ENCODE assay signal across 32 cellular contexts in the genomic region with DNA sequence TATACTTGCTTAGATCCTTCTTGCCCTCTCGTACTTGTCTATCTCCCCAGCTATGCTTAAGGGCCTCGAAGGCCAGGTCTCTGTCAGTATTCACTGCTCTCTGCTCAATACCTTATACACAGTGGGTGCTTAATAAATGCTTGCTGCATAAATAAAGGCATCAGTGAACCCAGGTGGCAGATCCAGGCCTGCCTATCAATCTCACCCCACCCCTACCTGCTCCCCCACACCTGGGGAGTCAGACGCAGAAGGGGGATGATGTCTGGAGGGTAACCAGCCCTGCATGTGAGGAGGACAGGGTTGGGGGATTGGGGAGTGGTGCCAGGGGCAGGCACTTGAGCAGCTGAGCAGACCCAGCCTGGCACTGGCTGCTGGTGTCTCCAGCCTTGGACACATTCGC.
"Had no signal": no experiment of that assay in that cellular context is flagged by ENCODE, and none has a peak within 500 bp of the region (broad histone marks: within the 10 kb centered on the region; RNA-seq: fewer than 3 reads in every experiment).

No MANE protein-coding gene starts in this region.

- DNase-seq: activated B cell treated with CpG ODN at 0.5 μM for 24 hours; activated CD4-positive, alpha-beta T cell treated with anti-CD3 and anti-CD28 coated beads for 4 hours; activated CD4-positive, alpha-beta T cell treated with anti-CD3 and anti-CD28 coated beads, Interleukin-2, amount 50 U/mL, for 4 hours; activated CD4-positive, CD25-positive, alpha-beta regulatory T cell treated with anti-CD3 and anti-CD28 coated beads, Interleukin-2, amount 50 U/mL, for 72 hours; activated CD8-positive, alpha-beta T cell treated with anti-CD3 and anti-CD28 coated beads, Interleukin-2, amount 10 ng/mL, durations not matched to agents 7 days and 5 days; activated gamma-delta T cell; activated naive CD4-positive, alpha-beta T cell treated with Interleukin-2 at 50 U/mL for 16 hours; activated naive CD8-positive, alpha-beta T cell treated with anti-CD3 and anti-CD28 coated beads, Interleukin-2, amount 10 ng/mL, durations not matched to agents 7 days and 5 days; activated T-cell treated with anti-CD3 and anti-CD28 coated beads, Interleukin-2, amount 50 U/mL, for 24 hours; amygdala; MG63; NCI-H1048; NCI-H1105 treated with DMSO at 0.1 percent for 48 hours; NCI-H1436; NCI-H1694; NCI-H1930; NCI-H2081 treated with DMSO at 0.1 percent for 48 hours; NCI-H345; NCI-H524 treated with DMSO at 0.1 percent for 48 hours; PC-3; Peyer's patch; SHP77 treated with DMSO at 0.1 percent for 48 hours; SK-N-SH; T-helper 1 cell; T-helper 2 cell; T-helper 9 cell had no signal

- H3K4me1 Mint-ChIP-seq: activated B cell treated with CpG ODN at 0.5 μM for 24 hours; activated naive CD4-positive, alpha-beta T cell treated with anti-CD3 and anti-CD28 coated beads, Interleukin-2, amount 50 U/mL, for 24 hours had no signal

- H3K27ac Mint-ChIP-seq: activated B cell treated with CpG ODN at 0.5 μM for 24 hours; activated CD8-positive, alpha-beta T cell treated with anti-CD3 and anti-CD28 coated beads, Interleukin-2, amount 10 ng/mL, durations not matched to agents 7 days and 5 days; activated naive CD4-positive, alpha-beta T cell treated with anti-CD3 and anti-CD28 coated beads, Interleukin-2, amount 50 U/mL, for 24 hours; activated naive CD8-positive, alpha-beta T cell treated with anti-CD3 and anti-CD28 coated beads, Interleukin-2, amount 10 ng/mL, durations not matched to agents 7 days and 5 days; activated T-cell treated with anti-CD3 and anti-CD28 coated beads, Interleukin-2, amount 50 U/mL, for 24 hours; activated T-helper 2 cell treated with anti-CD3 and anti-CD28 coated beads, Interferon-gamma antibody, Interleukin-2, Interleukin-4, amounts not matched to agents 10 μg/mL and 5 μg/mL and 100 μg/mL, durations not matched to agents 14 hours and 24 hours and 36 hours had no signal

- H3K9me3 Mint-ChIP-seq: activated naive CD4-positive, alpha-beta T cell treated with anti-CD3 and anti-CD28 coated beads, Interleukin-2, amount 50 U/mL, for 24 hours; activated naive CD8-positive, alpha-beta T cell treated with anti-CD3 and anti-CD28 coated beads, Interleukin-2, amount 10 ng/mL, durations not matched to agents 7 days and 5 days; activated T-helper 2 cell treated with anti-CD3 and anti-CD28 coated beads, Interferon-gamma antibody, Interleukin-2, Interleukin-4, amounts not matched to agents 10 μg/mL and 5 μg/mL and 100 μg/mL, durations not matched to agents 14 hours and 24 hours and 36 hours had no signal

- FAIRE-seq: K562 had no signal

- H3K4me3 Mint-ChIP-seq: activated B cell treated with CpG ODN at 0.5 μM for 24 hours; activated CD8-positive, alpha-beta T cell treated with anti-CD3 and anti-CD28 coated beads, Interleukin-2, amount 10 ng/mL, durations not matched to agents 7 days and 5 days; activated naive CD4-positive, alpha-beta T cell treated with anti-CD3 and anti-CD28 coated beads, Interleukin-2, amount 50 U/mL, for 24 hours; activated naive CD8-positive, alpha-beta T cell treated with anti-CD3 and anti-CD28 coated beads, Interleukin-2, amount 10 ng/mL, durations not matched to agents 7 days and 5 days; activated T-cell treated with anti-CD3 and anti-CD28 coated beads, Interleukin-2, amount 50 U/mL, for 24 hours had no signal

- H3K36me3 ChIP-seq: ascending aorta, MG63, Peyer's patch, SJSA1 had no signal

- H3K27me3 ChIP-seq: ascending aorta, Peyer's patch had no signal

- H3K4me2 ChIP-seq: SK-N-SH had no signal

- H3K9me3 ChIP-seq: ascending aorta, Peyer's patch, SJSA1, SK-N-SH had no signal

- H3K9me2 ChIP-seq: SK-N-SH had no signal

- H3K27ac ChIP-seq: ascending aorta, Peyer's patch, SJSA1, VCaP had no signal

- H3K4me3 ChIP-seq: ascending aorta, K562, MG63, Peyer's patch, SJSA1 had no signal

- H3K36me3 Mint-ChIP-seq: activated naive CD4-positive, alpha-beta T cell treated with anti-CD3 and anti-CD28 coated beads, Interleukin-2, amount 50 U/mL, for 24 hours; activated naive CD8-positive, alpha-beta T cell treated with anti-CD3 and anti-CD28 coated beads, Interleukin-2, amount 10 ng/mL, durations not matched to agents 7 days and 5 days had no signal

- H3K4me1 ChIP-seq: ascending aorta, Peyer's patch had no signal
